ENCODE assay signal across 1 cellular context in genomic region chr17:56230660-56231059, GRCh38.
TF ChIP-seq lines count a peak whose summit lies in the region.

No MANE protein-coding gene starts in this region.

TF ChIP-seq in H1, 55 proteins besides CTCF, POLR2A, EP300 and RAD21 (continued from another document):
- TF ChIP-seq POU5F1 (IDR thresholded peaks at IDR 0.05; ENCODE audit: low read depth, low read length) (no peak), POLR2AphosphoS5 (IDR thresholded peaks at IDR 0.05; ENCODE audit: low read depth, low read length) (no peak), CTBP2 (IDR thresholded peaks at IDR 0.05; ENCODE audit: borderline replicate concordance, insufficient read depth, insufficient read length, low read length) (no peak), SIN3A (conservative IDR thresholded peaks at IDR 0.05 in 1 of 2, IDR thresholded peaks at IDR 0.05 in 1 of 2; ENCODE audit: low read depth in 1 of 2, low read length in 2 of 2) (no peak), SRF (IDR thresholded peaks at IDR 0.05; ENCODE audit: low read depth, low read length) (no peak), SUZ12 (IDR thresholded peaks at IDR 0.05; ENCODE audit: low read length) (no peak), BRCA1 (IDR thresholded peaks at IDR 0.05; ENCODE audit: low read depth, low read length) (no peak), CREB1 (IDR thresholded peaks at IDR 0.05) (no peak), CEBPB (IDR thresholded peaks at IDR 0.05; ENCODE audit: low read depth, low read length) (no peak), SIX5 (IDR thresholded peaks at IDR 0.05; ENCODE audit: low read depth, low read length) (no peak), SP1 (IDR thresholded peaks at IDR 0.05; ENCODE audit: low read depth, low read length) (no peak), RXRA (IDR thresholded peaks at IDR 0.05; ENCODE audit: insufficient read depth, low read depth, low read length) (no peak)
